Comparison of ENCODE assay signal across 1 cellular context in the genomic region with DNA sequence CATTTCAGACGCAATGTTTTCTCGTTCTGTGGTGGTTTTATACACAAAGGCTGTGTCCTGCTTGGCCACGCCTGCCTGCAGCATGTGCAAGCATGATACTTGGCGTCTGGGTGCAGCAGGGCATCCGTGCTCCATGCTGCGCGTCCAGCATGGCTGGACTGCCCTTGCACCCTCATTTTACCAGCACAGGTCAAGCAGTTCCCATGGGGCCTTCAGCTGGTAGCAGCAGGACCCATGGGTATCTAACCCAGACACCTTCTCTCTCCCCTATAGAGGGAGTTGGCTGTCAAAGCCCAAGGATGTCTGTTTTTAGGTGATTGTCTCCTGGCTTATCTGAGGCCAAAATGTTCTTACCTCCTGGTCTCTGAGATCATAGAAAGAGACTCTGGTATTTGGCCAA.
TF ChIP-seq lines count a peak whose summit lies in the region.

No MANE protein-coding gene starts in this region.

TF ChIP-seq in K562, 482 proteins besides CTCF, POLR2A, EP300 and RAD21 (continued from another document and continues in another):
- no peak for TF ChIP-seq PATZ1 (CRISPR knock-in tag; IDR thresholded peaks at IDR 0.05; ENCODE audit: borderline replicate concordance)
- TF ChIP-seq MIER1 (IDR thresholded peaks at IDR 0.05; ENCODE audit: low read depth): no peak
- no peak for TF ChIP-seq TAF7 (tag; IDR thresholded peaks at IDR 0.05)
- TF ChIP-seq, protein P1, sequence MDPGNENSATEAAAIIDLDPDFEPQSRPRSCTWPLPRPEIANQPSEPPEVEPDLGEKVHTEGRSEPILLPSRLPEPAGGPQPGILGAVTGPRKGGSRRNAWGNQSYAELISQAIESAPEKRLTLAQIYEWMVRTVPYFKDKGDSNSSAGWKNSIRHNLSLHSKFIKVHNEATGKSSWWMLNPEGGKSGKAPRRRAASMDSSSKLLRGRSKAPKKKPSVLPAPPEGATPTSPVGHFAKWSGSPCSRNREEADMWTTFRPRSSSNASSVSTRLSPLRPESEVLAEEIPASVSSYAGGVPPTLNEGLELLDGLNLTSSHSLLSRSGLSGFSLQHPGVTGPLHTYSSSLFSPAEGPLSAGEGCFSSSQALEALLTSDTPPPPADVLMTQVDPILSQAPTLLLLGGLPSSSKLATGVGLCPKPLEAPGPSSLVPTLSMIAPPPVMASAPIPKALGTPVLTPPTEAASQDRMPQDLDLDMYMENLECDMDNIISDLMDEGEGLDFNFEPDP (CRISPR knock-in tag; IDR thresholded peaks at IDR 0.05): no peak
- no peak for TF ChIP-seq ZFX (CRISPR knock-in tag; IDR thresholded peaks at IDR 0.05)
- TF ChIP-seq, protein P2, sequence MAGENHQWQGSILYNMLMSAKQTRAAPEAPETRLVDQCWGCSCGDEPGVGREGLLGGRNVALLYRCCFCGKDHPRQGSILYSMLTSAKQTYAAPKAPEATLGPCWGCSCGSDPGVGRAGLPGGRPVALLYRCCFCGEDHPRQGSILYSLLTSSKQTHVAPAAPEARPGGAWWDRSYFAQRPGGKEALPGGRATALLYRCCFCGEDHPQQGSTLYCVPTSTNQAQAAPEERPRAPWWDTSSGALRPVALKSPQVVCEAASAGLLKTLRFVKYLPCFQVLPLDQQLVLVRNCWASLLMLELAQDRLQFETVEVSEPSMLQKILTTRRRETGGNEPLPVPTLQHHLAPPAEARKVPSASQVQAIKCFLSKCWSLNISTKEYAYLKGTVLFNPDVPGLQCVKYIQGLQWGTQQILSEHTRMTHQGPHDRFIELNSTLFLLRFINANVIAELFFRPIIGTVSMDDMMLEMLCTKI (IDR thresholded peaks at IDR 0.05; ENCODE audit: partially characterized antibody): no peak
- no peak for TF ChIP-seq TRIM25 (IDR thresholded peaks at IDR 0.05; ENCODE audit: borderline replicate concordance)
- no peak for TF ChIP-seq RBM14 (IDR thresholded peaks at IDR 0.05; ENCODE audit: borderline replicate concordance, insufficient read depth, low read depth, low read length)
- no peak for TF ChIP-seq ZNF140 (CRISPR knock-in tag; IDR thresholded peaks at IDR 0.05)
- TF ChIP-seq RNF219 (CRISPR knock-in tag; IDR thresholded peaks at IDR 0.05): no peak
- no peak for TF ChIP-seq MLLT1 (IDR thresholded peaks at IDR 0.05)
- no peak for TF ChIP-seq VEZF1 (CRISPR knock-in tag; IDR thresholded peaks at IDR 0.05)
- no peak for TF ChIP-seq SRSF1 (IDR thresholded peaks at IDR 0.05; ENCODE audit: low read depth, low read length)
- TF ChIP-seq HEY1 (CRISPR knock-in tag; IDR thresholded peaks at IDR 0.05; ENCODE audit: borderline replicate concordance): no peak
- TF ChIP-seq ILK (tag; IDR thresholded peaks at IDR 0.05; ENCODE audit: borderline replicate concordance, low read depth): no peak
- no peak for TF ChIP-seq NR2F6 (CRISPR knock-in tag; IDR thresholded peaks at IDR 0.05)
- TF ChIP-seq POLR2AphosphoS5 (IDR thresholded peaks at IDR 0.05; ENCODE audit: control insufficient read depth, insufficient read depth, low read depth, low read length): peak; percentile 99
- TF ChIP-seq SIN3B (IDR thresholded peaks at IDR 0.05; ENCODE audit: low read depth): no peak
- TF ChIP-seq, protein P3, sequence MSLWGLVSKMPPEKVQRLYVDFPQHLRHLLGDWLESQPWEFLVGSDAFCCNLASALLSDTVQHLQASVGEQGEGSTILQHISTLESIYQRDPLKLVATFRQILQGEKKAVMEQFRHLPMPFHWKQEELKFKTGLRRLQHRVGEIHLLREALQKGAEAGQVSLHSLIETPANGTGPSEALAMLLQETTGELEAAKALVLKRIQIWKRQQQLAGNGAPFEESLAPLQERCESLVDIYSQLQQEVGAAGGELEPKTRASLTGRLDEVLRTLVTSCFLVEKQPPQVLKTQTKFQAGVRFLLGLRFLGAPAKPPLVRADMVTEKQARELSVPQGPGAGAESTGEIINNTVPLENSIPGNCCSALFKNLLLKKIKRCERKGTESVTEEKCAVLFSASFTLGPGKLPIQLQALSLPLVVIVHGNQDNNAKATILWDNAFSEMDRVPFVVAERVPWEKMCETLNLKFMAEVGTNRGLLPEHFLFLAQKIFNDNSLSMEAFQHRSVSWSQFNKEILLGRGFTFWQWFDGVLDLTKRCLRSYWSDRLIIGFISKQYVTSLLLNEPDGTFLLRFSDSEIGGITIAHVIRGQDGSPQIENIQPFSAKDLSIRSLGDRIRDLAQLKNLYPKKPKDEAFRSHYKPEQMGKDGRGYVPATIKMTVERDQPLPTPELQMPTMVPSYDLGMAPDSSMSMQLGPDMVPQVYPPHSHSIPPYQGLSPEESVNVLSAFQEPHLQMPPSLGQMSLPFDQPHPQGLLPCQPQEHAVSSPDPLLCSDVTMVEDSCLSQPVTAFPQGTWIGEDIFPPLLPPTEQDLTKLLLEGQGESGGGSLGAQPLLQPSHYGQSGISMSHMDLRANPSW (CRISPR knock-in tag; IDR thresholded peaks at IDR 0.05): no peak
- no peak for TF ChIP-seq ZC3H11A (IDR thresholded peaks at IDR 0.05; ENCODE audit: low read depth, low read length)
- no peak for TF ChIP-seq SMAD2 (IDR thresholded peaks at IDR 0.05; ENCODE audit: low read depth, low read length)
- TF ChIP-seq YBX1 (IDR thresholded peaks at IDR 0.05): no peak
- TF ChIP-seq BHLHE40 (IDR thresholded peaks at IDR 0.05; ENCODE audit: low read length): no peak
- peak; percentile 47; the same call in 1 of the 2 replicates for TF ChIP-seq ETS1 (conservative IDR thresholded peaks at IDR 0.05; ENCODE audit: control insufficient read depth, low read depth, low read length)
- TF ChIP-seq RCOR1 (IDR thresholded peaks at IDR 0.05; ENCODE audit: borderline replicate concordance in 1 of 2, low read depth in 2 of 2, low read length in 2 of 2): peak in 1 of 2 experiments; percentile 29; a peak in 2 of 4 replicates
- TF ChIP-seq TEAD1 (CRISPR knock-in tag; IDR thresholded peaks at IDR 0.05): no peak; a peak in 1 of 4 replicates
- no peak for TF ChIP-seq U2AF2 (optimal IDR thresholded peaks at IDR 0.05; ENCODE audit: low read depth, low read length)
- TF ChIP-seq SRSF7 (optimal IDR thresholded peaks at IDR 0.05; ENCODE audit: low read depth, low read length): no peak
- TF ChIP-seq, protein P4, sequence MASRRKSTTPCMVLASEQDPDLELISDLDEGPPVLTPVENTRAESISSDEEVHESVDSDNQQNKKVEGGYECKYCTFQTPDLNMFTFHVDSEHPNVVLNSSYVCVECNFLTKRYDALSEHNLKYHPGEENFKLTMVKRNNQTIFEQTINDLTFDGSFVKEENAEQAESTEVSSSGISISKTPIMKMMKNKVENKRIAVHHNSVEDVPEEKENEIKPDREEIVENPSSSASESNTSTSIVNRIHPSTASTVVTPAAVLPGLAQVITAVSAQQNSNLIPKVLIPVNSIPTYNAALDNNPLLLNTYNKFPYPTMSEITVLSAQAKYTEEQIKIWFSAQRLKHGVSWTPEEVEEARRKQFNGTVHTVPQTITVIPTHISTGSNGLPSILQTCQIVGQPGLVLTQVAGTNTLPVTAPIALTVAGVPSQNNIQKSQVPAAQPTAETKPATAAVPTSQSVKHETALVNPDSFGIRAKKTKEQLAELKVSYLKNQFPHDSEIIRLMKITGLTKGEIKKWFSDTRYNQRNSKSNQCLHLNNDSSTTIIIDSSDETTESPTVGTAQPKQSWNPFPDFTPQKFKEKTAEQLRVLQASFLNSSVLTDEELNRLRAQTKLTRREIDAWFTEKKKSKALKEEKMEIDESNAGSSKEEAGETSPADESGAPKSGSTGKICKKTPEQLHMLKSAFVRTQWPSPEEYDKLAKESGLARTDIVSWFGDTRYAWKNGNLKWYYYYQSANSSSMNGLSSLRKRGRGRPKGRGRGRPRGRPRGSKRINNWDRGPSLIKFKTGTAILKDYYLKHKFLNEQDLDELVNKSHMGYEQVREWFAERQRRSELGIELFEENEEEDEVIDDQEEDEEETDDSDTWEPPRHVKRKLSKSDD (conservative IDR thresholded peaks at IDR 0.05; ENCODE audit: low read length): no peak
- TF ChIP-seq SETDB1 (IDR thresholded peaks at IDR 0.05; ENCODE audit: low read length): no peak
- peak; percentile 96 for TF ChIP-seq TAL1 (IDR thresholded peaks at IDR 0.05)
- TF ChIP-seq NFE2L1 (tag; IDR thresholded peaks at IDR 0.05; ENCODE audit: borderline replicate concordance, low read depth): no peak
- no peak for TF ChIP-seq ZNF583 (CRISPR knock-in tag; IDR thresholded peaks at IDR 0.05)
- TF ChIP-seq HMGN3 (IDR thresholded peaks at IDR 0.05; ENCODE audit: borderline replicate concordance, extremely low read depth, insufficient read length, low read depth, low read length): no peak
- TF ChIP-seq BRD9 (IDR thresholded peaks at IDR 0.05; ENCODE audit: low read depth, partially characterized antibody): no peak
- no peak for TF ChIP-seq SAFB2 (IDR thresholded peaks at IDR 0.05; ENCODE audit: borderline replicate concordance, low read depth, low read length, severe bottlenecking)
- no peak for TF ChIP-seq ZNF707 (CRISPR knock-in tag; conservative IDR thresholded peaks at IDR 0.05)
- no peak for TF ChIP-seq ZNF644 (tag; IDR thresholded peaks at IDR 0.05; ENCODE audit: low read depth)
- no peak for TF ChIP-seq ZNF780A (CRISPR knock-in tag; IDR thresholded peaks at IDR 0.05)
- peak in 1 of 2 experiments; percentile 88; a peak in 2 of 3 replicates for TF ChIP-seq CBX3 (IDR thresholded peaks at IDR 0.05; ENCODE audit: borderline replicate concordance in 1 of 2, low read length in 2 of 2)
- TF ChIP-seq TOE1 (IDR thresholded peaks at IDR 0.05; ENCODE audit: borderline replicate concordance): no peak
- no peak for TF ChIP-seq TOE1 (CRISPR knock-in tag; IDR thresholded peaks at IDR 0.05; ENCODE audit: borderline replicate concordance, low read depth)
